Comparison of ENCODE assay signal across 16 cellular contexts in genomic region chr9:112176410-112177010, GRCh38. TPM values are rescaled to one million over a fixed set of nuclear protein-coding genes. Genes with fewer than 3 reads are reported as not detected.
A peak's percentile ranks its signal among the peaks of the same experiment; 100 is the strongest.
DNase-seq lines count a peak whose midpoint lies in the region; ATAC-seq, FAIRE-seq and TF ChIP-seq lines count a peak whose summit lies in the region.
"Had no signal": no experiment of that assay in that cellular context is flagged by ENCODE, and none has a peak within 500 bp of the region (broad histone marks: within the 10 kb centered on the region; RNA-seq: fewer than 3 reads in every experiment).

No MANE protein-coding gene starts in this region.

- FAIRE-seq in K562 (lab: Jason Lieb, UNC) = no peak
- FAIRE-seq: H54, HTR-8/SVneo, TTC549 had no signal

- H4K20me1 ChIP-seq in K562 (replicated peaks; ENCODE audit: control insufficient read depth, insufficient read depth, low read length) = no peaks in the 10 kb centered on the region

- peaks cover 80% of the 10 kb centered on the region for H3K4me1 Mint-ChIP-seq in CD8-positive, alpha-beta T cell (ENCODE audit: low read depth)
- H3K4me1 Mint-ChIP-seq in HFFc6 (ENCODE audit: low read depth) = peaks cover 28% of the 10 kb centered on the region

- no peaks in the 10 kb centered on the region for H3K9me1 ChIP-seq in K562 (ENCODE audit: control insufficient read depth, insufficient read depth, low read length)

- peak in 5 of 7 experiments; percentile 13 to 54 (median 33) for DNase-seq in CD8-positive, alpha-beta T cell
- DNase-seq in HFFc6 (no peak), K562 (ENCODE audit: extremely low read depth in 1 of 4, low spot score in 3 of 4) (no peak), BE2C (no peak), NCI-H2227 treated with DMSO at 0.1 percent for 48 hours (lab: John Stamatoyannopoulos, UW) (no peak), ureter (ENCODE audit: low spot score) (no peak), T1000 (lab: John Stamatoyannopoulos, UW) (no peak)
- DNase-seq: dermis blood vessel endothelial cell, DMS 273 treated with DMSO at 0.1 percent for 48 hours, foreskin fibroblast, NCI-H1105 had no signal

- no peaks in the 10 kb centered on the region for H3K9me3 Mint-ChIP-seq in CD8-positive, alpha-beta T cell
- no peaks in the 10 kb centered on the region for H3K9me3 Mint-ChIP-seq in HFFc6

- no peaks in the 10 kb centered on the region for H3K36me3 ChIP-seq in CD8-positive, alpha-beta T cell (ENCODE audit: insufficient read depth, low read length)
- H3K36me3 ChIP-seq in K562 (ENCODE audit: control insufficient read depth, insufficient read depth, low read length) (peaks cover 26% of the 10 kb centered on the region), mucosa of rectum (ENCODE audit: control insufficient read depth in 2 of 2, insufficient read depth in 2 of 2, low read length in 2 of 2) (no peaks in the 10 kb centered on the region), BE2C (no peaks in the 10 kb centered on the region)
- H3K36me3 ChIP-seq: neutrophil had no signal

- POLR2A ChIA-PET in CD8-positive, alpha-beta T cell (lab: Charles Lee) = interaction anchor here (0.6 to 2.5 kb wide), 7 partner anchors 11 to 203 kb away, joined by 3 to 15 read pairs (median 4); partner anchors contain the start of genes HSDL2 and PTBP3
- POLR2A ChIA-PET in K562 (lab: Yijun Ruan, JAX) = interaction anchor here (0.6 to 5.3 kb wide), 10 partner anchors 12 to 460 kb away, joined by 3 to 34 read pairs (median 4); partner anchors contain the start of gene PTBP3

- H3K27ac ChIP-seq in CD8-positive, alpha-beta T cell (ENCODE audit: low read depth, low read length) = no peak overlapping the region
- peak overlapping the region; percentile 13; the same call in 2 of the 3 replicates for H3K27ac ChIP-seq in K562 (ENCODE audit: extremely low read depth, low read depth, low read length)
- peak overlapping the region; percentile 95 for H3K27ac ChIP-seq in mucosa of rectum (ENCODE audit: low read depth in 2 of 2, low read length in 2 of 2)
- H3K27ac ChIP-seq: neutrophil had no signal

- 0 out of 2 replicates have a peak overlapping the region, but pooled peaks have one; percentile 19 for H2AFZ ChIP-seq in K562 (ENCODE audit: low read depth, low read length)

- no peak for TF ChIP-seq POLR2A in K562 (conservative IDR thresholded peaks at IDR 0.05)

- H3K27me3 ChIP-seq in CD8-positive, alpha-beta T cell (ENCODE audit: insufficient read depth, low read length) = no peaks in the 10 kb centered on the region
- H3K27me3 ChIP-seq in K562 (ENCODE audit: control insufficient read depth in 2 of 2, insufficient read depth in 2 of 2, low read length in 2 of 2) = no peaks in the 10 kb centered on the region
- H3K27me3 ChIP-seq in mucosa of rectum (ENCODE audit: control insufficient read depth in 2 of 2, insufficient read depth in 2 of 2, low read length in 2 of 2) = no peaks in the 10 kb centered on the region
- H3K27me3 ChIP-seq in BE2C = no peaks in the 10 kb centered on the region
- H3K27me3 ChIP-seq: neutrophil had no signal

- no TSS peak for BruUV-seq in K562 (replicated peaks; lab: Mats Ljungman, UMichigan)

- TF ChIP-seq RAD21 in K562 (CRISPR knock-in tag; conservative IDR thresholded peaks at IDR 0.05 in 1 of 2, IDR thresholded peaks at IDR 0.05 in 1 of 2) = no peak

- ATAC-seq in CD8-positive, alpha-beta T cell = peak; percentile 55
- ATAC-seq in K562 = no peak

- in situ Hi-C loops in K562 (cut with MboI) = no loop called here

- no peak for TF ChIP-seq EP300 in K562 (IDR thresholded peaks at IDR 0.05; ENCODE audit: low read length)

- 66% methylated on average over 9 of the region's 10 CpGs for WGBS in K562 (ENCODE audit: insufficient coverage, low coverage, missing lambda C conversion rate)

- H3K9ac ChIP-seq in K562 (ENCODE audit: insufficient read depth in 1 of 2, low read depth in 2 of 2, low read length in 2 of 2) (peak overlapping the region; percentile 4 to 15; a peak in 1 of 4 replicates), mucosa of rectum (ENCODE audit: low read depth in 1 of 2, low read length in 2 of 2) (peak overlapping the region; percentile 20 to 23)

- H3K27me3 Mint-ChIP-seq in CD8-positive, alpha-beta T cell (ENCODE audit: low read depth) = no peaks in the 10 kb centered on the region
- peaks cover 10% of the 10 kb centered on the region for H3K27me3 Mint-ChIP-seq in HFFc6 (ENCODE audit: insufficient read depth)

- H3K79me2 ChIP-seq in K562 (ENCODE audit: control insufficient read depth, insufficient read depth, low read length) = peaks cover 41% of the 10 kb centered on the region

- TF ChIP-seq CTCF in CD8-positive, alpha-beta T cell (IDR thresholded peaks at IDR 0.05) = no peak
- no peak for TF ChIP-seq CTCF in HFFc6 (IDR thresholded peaks at IDR 0.05)
- TF ChIP-seq CTCF in K562 (IDR thresholded peaks at IDR 0.05 in 2 of 3, conservative IDR thresholded peaks at IDR 0.05 in 1 of 3; ENCODE audit: insufficient read depth in 2 of 3, low read depth in 1 of 3, low read length in 3 of 3) = no peak
- no peak for TF ChIP-seq CTCF in BE2C (IDR thresholded peaks at IDR 0.05; ENCODE audit: low read depth, low read length)

- CTCF ChIA-PET in CD8-positive, alpha-beta T cell (lab: Charles Lee) = interaction anchor here (1.5 kb wide), 1 partner anchor 11 kb away, joined by 5 read pairs; no protein-coding TSS in a partner anchor
- CTCF ChIA-PET in K562 (lab: Yijun Ruan, JAX; ENCODE audit: low intra/inter-chr PET ratio) = no interaction called here

- peaks cover 64% of the 10 kb centered on the region for H3K4me1 ChIP-seq in CD8-positive, alpha-beta T cell (ENCODE audit: insufficient read depth, low read length)
- H3K4me1 ChIP-seq in K562 (replicated peaks in 1 of 2; ENCODE audit: control insufficient read depth in 2 of 2, insufficient read depth in 2 of 2, low read length in 2 of 2) = peaks cover 62 to 73% of the 10 kb centered on the region in 2 experiments
- H3K4me1 ChIP-seq in mucosa of rectum (ENCODE audit: control insufficient read depth in 2 of 2, insufficient read depth in 2 of 2, low read length in 2 of 2) = peaks cover 30 to 34% of the 10 kb centered on the region in 2 donors
- no peaks in the 10 kb centered on the region for H3K4me1 ChIP-seq in BE2C

- peak overlapping the region; percentile 75 for H3K4me3 Mint-ChIP-seq in CD8-positive, alpha-beta T cell
- peak overlapping the region; percentile 47; the same call in 1 of the 2 replicates for H3K4me3 Mint-ChIP-seq in HFFc6

- intact Hi-C loops in CD8-positive, alpha-beta T cell (cut with DNase I, micrococcal nuclease) = loop anchor here (2.0 to 10.0 kb wide), 7 partner anchors 41 to 692 kb away; partner anchors contain the start of genes INIP (in 2 of the 2), DNAJC25 (in 1 of the 2), ECPAS (in 1 of the 2) and PTBP3 (in 1 of the 2)
- intact Hi-C loops in K562 (cut with micrococcal nuclease) = no loop called here

- no peak overlapping the region for H3K4me2 ChIP-seq in K562 (ENCODE audit: insufficient read depth, low read length)

- no peaks in the 10 kb centered on the region for H3K36me3 Mint-ChIP-seq in CD8-positive, alpha-beta T cell
- peaks cover 17% of the 10 kb centered on the region for H3K36me3 Mint-ChIP-seq in HFFc6 (ENCODE audit: low read depth)

- H3K27ac Mint-ChIP-seq in CD8-positive, alpha-beta T cell = peak overlapping the region; percentile 71
- H3K27ac Mint-ChIP-seq in HFFc6 = no peak overlapping the region

- H3K9me3 ChIP-seq in CD8-positive, alpha-beta T cell (ENCODE audit: low read length) = no peaks in the 10 kb centered on the region
- H3K9me3 ChIP-seq in K562 (replicated peaks; ENCODE audit: control insufficient read depth, insufficient read depth, low read depth, low read length) = no peaks in the 10 kb centered on the region
- H3K9me3 ChIP-seq in mucosa of rectum (ENCODE audit: control insufficient read depth in 2 of 2, low read length in 2 of 2) = no peaks in the 10 kb centered on the region
- H3K9me3 ChIP-seq in BE2C = no peaks in the 10 kb centered on the region
- H3K9me3 ChIP-seq: neutrophil had no signal

- no peak overlapping the region for H3K4me3 ChIP-seq in CD8-positive, alpha-beta T cell (ENCODE audit: low read depth, low read length)
- H3K4me3 ChIP-seq in K562 = no peak overlapping the region
- H3K4me3 ChIP-seq in mucosa of rectum (ENCODE audit: low read length in 2 of 2) = peak overlapping the region in 1 of 2 donors; percentile 14
- H3K4me3 ChIP-seq in BE2C (ENCODE audit: low read depth, low read length) = no peak overlapping the region

TF ChIP-seq in K562, 482 proteins besides CTCF, POLR2A, EP300 and RAD21 (continues in another document):
- TF ChIP-seq MECOM (CRISPR knock-in tag; IDR thresholded peaks at IDR 0.05) (peak; percentile 65; the same call in 1 of the 2 replicates), SMARCA4 (IDR thresholded peaks at IDR 0.05) (no peak), CBFA2T2 (conservative IDR thresholded peaks at IDR 0.05) (no peak), MBD2 (IDR thresholded peaks at IDR 0.05; ENCODE audit: borderline replicate concordance, low read depth) (no peak)

RNA-seq across cellular contexts. Expression of gene SUSD1, which starts 1.4 kb away (rescaled TPM):
- total RNA-seq in CD8-positive, alpha-beta T cell = 1 to 10 TPM; 4.0 to 4.2 TPM
- total RNA-seq in HFFc6 (2021; fragmentation: NEBNext Ultra II Directional; extraction: Animal tissue kit (Norgen Biotek cat#: 25700)) = 1 to 10 TPM; 3.5 to 9.4 (median 8.2) TPM
- 117 and 175 TPM in 2 replicates for total RNA-seq in K562 (2011; cell fraction: chromatin; rRNA removed; ENCODE audit: low replicate concordance)
- total RNA-seq in K562 (2011; cell fraction: nucleolus; rRNA removed) = 81.5 and 91.5 TPM in 2 replicates
- 112 and 122 TPM in 2 replicates for total RNA-seq in K562 (2011; cell fraction: nucleoplasm; rRNA removed)
- 27.8 and 35.6 TPM in 2 replicates for total RNA-seq in K562 (2014; rRNA removed)
- total RNA-seq in K562 (2014; rRNA removed; fragmentation: Illumina TruSeq; extraction: Trizol) = 36.1 and 38.2 TPM in 2 replicates
- total RNA-seq in K562 (2015; rRNA removed; fragmentation: Illumina TruSeq; extraction: Trizol) = 35.2 and 37.3 TPM in 2 replicates
- total RNA-seq in K562 (2021) = 37.4 and 40.4 TPM in 2 replicates
- 38.0 and 44.4 TPM in 2 replicates for polyA plus RNA-seq in K562 (2011; rRNA removed)
- polyA plus RNA-seq in K562 (2011; cell fraction: cytosol; rRNA removed) = 25.2 and 36.0 TPM in 2 replicates
- 36.6 and 39.7 TPM in 2 replicates for polyA plus RNA-seq in K562 (2011; cell fraction: nucleus; rRNA removed)
- polyA plus RNA-seq in K562 (2012) = 23.3 and 26.8 TPM in 2 replicates
- polyA plus RNA-seq in K562 (2014; fragmentation: Illumina TruSeq; extraction: Trizol) = 30.1 and 36.1 TPM in 2 replicates
- 10 to 100 TPM; 10.9 to 11.9 TPM for polyA plus RNA-seq in K562 (2014; fragmentation: Nextera tagmentation; extraction: Ambion mirVana)
- 21.9 and 31.0 TPM in 2 replicates for polyA plus RNA-seq in K562 (2014; rRNA removed)
- polyA minus RNA-seq in K562 (2011; rRNA and poly(A)+ RNA removed) = 91.5 and 92.3 TPM in 2 replicates
- polyA minus RNA-seq in K562 (2011; cell fraction: cytosol; rRNA and poly(A)+ RNA removed) = 38.1 and 39.9 TPM in 2 replicates
- 36.2 and 58.4 TPM in 2 replicates for polyA minus RNA-seq in K562 (2011; cell fraction: nucleus; rRNA and poly(A)+ RNA removed)
- 5.6 TPM for polyA plus RNA-seq in BE2C (2012; ENCODE audit: insufficient read depth, insufficient read length, low read depth)
- 45.8 TPM for total RNA-seq in ureter

Comparison
In these comparisons a context has a peak if more than half of its experiments do, and no peak if none do; other contexts are left out.
1. DNase-seq: peak in CD8-positive, alpha-beta T cell (5 of 7); none in HFFc6 (single experiment), K562 (0 of 4), BE2C (single experiment), NCI-H2227 treated with DMSO at 0.1 percent for 48 hours (single experiment), ureter (single experiment) and T1000 (single experiment).